In genomic region chr7:70729553-70730157, GRCh38 we compare ENCODE assay signal across 8 cellular contexts.
DNase-seq lines count a peak whose midpoint lies in the region; ATAC-seq and TF ChIP-seq lines count a peak whose summit lies in the region.
"Not testable (repeated sequence)": the region's sequence is repeated elsewhere in the genome, so short reads cannot be mapped to it uniquely, and the experiment has no call there.

No MANE protein-coding gene starts in this region.

- peak overlapping the region; percentile 66 for H3K27ac ChIP-seq in epithelial cell of prostate
- H3K27ac ChIP-seq in left lung: peak overlapping the region; percentile 66 to 75
- peak overlapping the region; percentile 33 for H3K27ac ChIP-seq in urinary bladder (ENCODE audit: low read depth)

- peak overlapping the region in 4 of 5 experiments; percentile 8 to 74 (median 42) for H3K27ac Mint-ChIP-seq in brain
- peak overlapping the region; percentile 86 for H3K27ac Mint-ChIP-seq in nephron progenitor cell

- WGBS in urinary bladder: 96% methylated on average over 13 of the region's 13 CpGs

- peaks cover 86% of the 10 kb centered on the region for H3K36me3 Mint-ChIP-seq in brain
- H3K36me3 Mint-ChIP-seq in nephron progenitor cell (ENCODE audit: low read depth): peaks cover 63% of the 10 kb centered on the region

- intact Hi-C loops in left lung (cut with DNase I): not testable (repeated sequence)

- peak; percentile 23 for DNase-seq in NCI-H1105 (lab: John Stamatoyannopoulos, UW)
- DNase-seq in NCI-H2196 treated with DMSO at 0.1 percent for 48 hours (lab: John Stamatoyannopoulos, UW; ENCODE audit: unreplicated experiment): peak; percentile 80
- DNase-seq in epithelial cell of prostate (ENCODE audit: low read depth, low spot score); nephron progenitor cell: not testable (repeated sequence)
- peak in 1 of 2 donors; percentile 58 for DNase-seq in left lung

- H3K4me1 Mint-ChIP-seq in brain: peaks cover 73% of the 10 kb centered on the region
- peaks cover 58% of the 10 kb centered on the region for H3K4me1 Mint-ChIP-seq in nephron progenitor cell

- peak overlapping the region in 2 of 5 experiments; percentile 24 to 46 for H3K4me3 Mint-ChIP-seq in brain
- H3K4me3 Mint-ChIP-seq in nephron progenitor cell: not testable (repeated sequence)

- H3K4me3 ChIP-seq in left lung; urinary bladder (ENCODE audit: low read depth, low read length): not testable (repeated sequence)

- not testable (repeated sequence) for H3K27me3 Mint-ChIP-seq in brain; nephron progenitor cell (ENCODE audit: low read depth, poor library complexity)

- not testable (repeated sequence) for H3K4me1 ChIP-seq in left lung; urinary bladder (ENCODE audit: insufficient read depth)

- ATAC-seq in GM21786 (IDR thresholded peaks at IDR 0.05; ENCODE audit: unreplicated experiment) (peak; percentile 32), left lung (peak; percentile 84)

- not testable (repeated sequence) for H3K9me3 ChIP-seq in left lung

- H3K36me3 ChIP-seq in left lung; urinary bladder (ENCODE audit: insufficient read depth): not testable (repeated sequence)

- H3K9me3 Mint-ChIP-seq in brain (peaks cover 8 to 22% (median 15%) of the 10 kb centered on the region in 5 experiments), nephron progenitor cell (peaks cover 25% of the 10 kb centered on the region)

- TF ChIP-seq CTCF in brain (conservative IDR thresholded peaks at IDR 0.05); left lung (IDR thresholded peaks at IDR 0.05); nephron progenitor cell (IDR thresholded peaks at IDR 0.05): not testable (repeated sequence)

- not testable (repeated sequence) for H3K27me3 ChIP-seq in left lung
